12 cellular contexts compared by ENCODE assay signal in genomic region chrX:138710311-138710791, GRCh38. TPM values are rescaled to one million over a fixed set of nuclear protein-coding genes. Genes with fewer than 3 reads are reported as not detected.
DNase-seq lines count a peak whose midpoint lies in the region; ATAC-seq and TF ChIP-seq lines count a peak whose summit lies in the region.
"Had no signal": no experiment of that assay in that cellular context is flagged by ENCODE, and none has a peak within 500 bp of the region (broad histone marks: within the 10 kb centered on the region; RNA-seq: fewer than 3 reads in every experiment).

No MANE protein-coding gene starts in this region.

- in situ Hi-C loops in GM13977 (cut with MboI; ENCODE audit: low pct_unique_long_range_greater_than_20kb, low sequenced_read_pairs, unreplicated experiment) (no loop called here), gastrocnemius medialis (cut with MboI; ENCODE audit: low sequenced_read_pairs in 4 of 4) (no loop called here)

- DNase-seq in GM13977 (ENCODE audit: low spot score) (peak; percentile 18), chondrocyte (ENCODE audit: low spot score) (peak; percentile 90), left kidney (ENCODE audit: low read depth, low spot score) (peak; percentile 39), gastrocnemius medialis (no peak), erythroblast (lab: John Stamatoyannopoulos, UW) (no peak), omental fat pad (ENCODE audit: low spot score) (no peak), NOMO-1 treated with DMSO at 0.1 percent for 48 hours (lab: John Stamatoyannopoulos, UW; ENCODE audit: unreplicated experiment) (no peak)
- DNase-seq: NCI-H2081; stimulated activated naive CD8-positive, alpha-beta T cell treated with anti-CD3 and anti-CD28 coated beads, Interleukin-15, Interleukin-2, amounts not matched to agents 100 U/mL and 50 U/mL, for 24 hours had no signal

- H3K27me3 Mint-ChIP-seq in chondrocyte (ENCODE audit: low read depth) = peaks cover 42% of the 10 kb centered on the region

- ATAC-seq in gastrocnemius medialis (no peak), HG03378 (IDR thresholded peaks at IDR 0.05; ENCODE audit: unreplicated experiment) (no peak), omental fat pad (ENCODE audit: low FRiP score) (no peak)
- ATAC-seq: CD8-positive, alpha-beta T cell; stimulated activated naive CD8-positive, alpha-beta T cell treated with anti-CD3 and anti-CD28 coated beads, Interleukin-15, Interleukin-2, amounts not matched to agents 100 U/mL and 50 U/mL, for 24 hours had no signal

- H3K4me1 ChIP-seq in gastrocnemius medialis = no peaks in the 10 kb centered on the region

- TF ChIP-seq CTCF in GM13977 (IDR thresholded peaks at IDR 0.05; ENCODE audit: extremely low read depth, insufficient read depth, missing control alignments) (no peak), chondrocyte (IDR thresholded peaks at IDR 0.05) (no peak), gastrocnemius medialis (IDR thresholded peaks at IDR 0.05 in 4 of 5, conservative IDR thresholded peaks at IDR 0.05 in 1 of 5) (no peak), omental fat pad (IDR thresholded peaks at IDR 0.05) (no peak)

- no peaks in the 10 kb centered on the region for H3K9me3 ChIP-seq in gastrocnemius medialis

- no peak overlapping the region for H3K27ac Mint-ChIP-seq in chondrocyte (ENCODE audit: unreplicated experiment)
- H3K27ac Mint-ChIP-seq: CD8-positive, alpha-beta T cell had no signal

- H3K9me3 Mint-ChIP-seq in chondrocyte (ENCODE audit: low read depth) = peaks cover 4% of the 10 kb centered on the region
- H3K9me3 Mint-ChIP-seq: CD8-positive, alpha-beta T cell had no signal

- intact Hi-C loops in gastrocnemius medialis (cut with DNase I; ENCODE audit: low total_unique reads) = no loop called here

- H3K4me3 ChIP-seq in gastrocnemius medialis = peak overlapping the region; percentile 42 to 55 (median 46)

- H3K27ac ChIP-seq in gastrocnemius medialis = no peak overlapping the region

- H3K4me3 Mint-ChIP-seq in chondrocyte (ENCODE audit: unreplicated experiment) = peak overlapping the region; percentile 59
- H3K4me3 Mint-ChIP-seq: CD8-positive, alpha-beta T cell; central memory CD8-positive, alpha-beta T cell had no signal

- H3K27me3 ChIP-seq in gastrocnemius medialis = peaks cover 0 to 3% (median 0%) of the 10 kb centered on the region in 3 donors

- TF ChIP-seq POLR2A in gastrocnemius medialis (IDR thresholded peaks at IDR 0.05) = no peak
- no peak for TF ChIP-seq POLR2A in erythroblast (IDR thresholded peaks at IDR 0.05; ENCODE audit: low read length)

- no peaks in the 10 kb centered on the region for H3K36me3 Mint-ChIP-seq in chondrocyte (ENCODE audit: low read depth)
- H3K36me3 Mint-ChIP-seq: CD8-positive, alpha-beta T cell had no signal

- H3K36me3 ChIP-seq in gastrocnemius medialis = no peaks in the 10 kb centered on the region

- peaks cover 6% of the 10 kb centered on the region for H3K4me1 Mint-ChIP-seq in chondrocyte (ENCODE audit: low read depth)
- H3K4me1 Mint-ChIP-seq: central memory CD8-positive, alpha-beta T cell had no signal

RNA-seq across cellular contexts. Expression of gene FGF13, which starts 1.2 kb away (rescaled TPM):
- total RNA-seq in chondrocyte (not detected in 3 replicates), gastrocnemius medialis (10 to 100 TPM; 12.5 to 25.0 (median 14.4) TPM), omental fat pad (10 to 100 TPM in 3 of 4 donors, 1 to 10 TPM in 1; 7.9 to 14.6 (median 11.1) TPM)
- total RNA-seq: CD8-positive, alpha-beta T cell had no signal

Comparison
In these comparisons a context has a peak if more than half of its experiments do, and no peak if none do; other contexts are left out.
1. DNase-seq: peak in GM13977 (single experiment), chondrocyte (single experiment) and left kidney (single experiment); none in gastrocnemius medialis (0 of 2), erythroblast (0 of 2), omental fat pad (single experiment) and NOMO-1 treated with DMSO at 0.1 percent for 48 hours (single experiment).